ENCODE assay signal across 10 cellular contexts in genomic region chr18:26992920-26993319, GRCh38.
"Had no signal": no experiment of that assay in that cellular context is flagged by ENCODE, and none has a peak within 500 bp of the region (broad histone marks: within the 10 kb centered on the region; RNA-seq: fewer than 3 reads in every experiment).

No MANE protein-coding gene starts in this region.

- H3K4me3 Mint-ChIP-seq: activated CD4-positive, alpha-beta T cell treated with anti-CD3 and anti-CD28 coated beads, Interleukin-2, amount 10 ng/mL, durations not matched to agents 24 days and 14 days; activated naive CD4-positive, alpha-beta T cell treated with anti-CD3 and anti-CD28 coated beads, Interleukin-2, amount 10 ng/mL, durations not matched to agents 7 days and 5 days; activated T-helper 17 cell treated with anti-CD3 and anti-CD28 coated beads, Interleukin-2, amount 50 U/mL, for 72 hours; immature natural killer cell; naive B cell; stimulated activated naive CD8-positive, alpha-beta T cell treated with anti-CD3 and anti-CD28 coated beads, Interleukin-15, Interleukin-2, amounts not matched to agents 100 ng/mL and 50 ng/mL, for 24 hours had no signal

- H3K27ac Mint-ChIP-seq: activated CD4-positive, alpha-beta T cell treated with anti-CD3 and anti-CD28 coated beads, Interleukin-2, amount 10 ng/mL, durations not matched to agents 24 days and 14 days; activated naive CD4-positive, alpha-beta T cell treated with anti-CD3 and anti-CD28 coated beads, Interleukin-2, amount 10 ng/mL, durations not matched to agents 7 days and 5 days; activated T-helper 17 cell treated with anti-CD3 and anti-CD28 coated beads, Interleukin-2, amount 50 U/mL, for 72 hours; immature natural killer cell; naive B cell; stimulated activated naive CD8-positive, alpha-beta T cell treated with anti-CD3 and anti-CD28 coated beads, Interleukin-15, Interleukin-2, amounts not matched to agents 100 ng/mL and 50 ng/mL, for 24 hours had no signal

- H3K27me3 Mint-ChIP-seq: activated CD4-positive, alpha-beta T cell treated with anti-CD3 and anti-CD28 coated beads, Interleukin-2, amount 10 ng/mL, durations not matched to agents 24 days and 14 days; activated naive CD4-positive, alpha-beta T cell treated with anti-CD3 and anti-CD28 coated beads, Interleukin-2, amount 10 ng/mL, durations not matched to agents 7 days and 5 days; activated T-helper 17 cell treated with anti-CD3 and anti-CD28 coated beads, Interleukin-2, amount 50 U/mL, for 72 hours; stimulated activated naive CD8-positive, alpha-beta T cell treated with anti-CD3 and anti-CD28 coated beads, Interleukin-15, Interleukin-2, amounts not matched to agents 100 ng/mL and 50 ng/mL, for 24 hours had no signal

- H3K4me1 Mint-ChIP-seq: activated CD4-positive, alpha-beta T cell treated with anti-CD3 and anti-CD28 coated beads, Interleukin-2, amount 10 ng/mL, durations not matched to agents 24 days and 14 days; activated naive CD4-positive, alpha-beta T cell treated with anti-CD3 and anti-CD28 coated beads, Interleukin-2, amount 10 ng/mL, durations not matched to agents 7 days and 5 days; activated T-helper 17 cell treated with anti-CD3 and anti-CD28 coated beads, Interleukin-2, amount 50 U/mL, for 72 hours; immature natural killer cell; naive B cell had no signal

- DNase-seq: activated CD4-positive, alpha-beta T cell treated with anti-CD3 and anti-CD28 coated beads, Interleukin-2, amount 10 ng/mL, durations not matched to agents 24 days and 14 days; activated naive CD4-positive, alpha-beta T cell treated with anti-CD3 and anti-CD28 coated beads, Interleukin-2, amount 10 ng/mL, durations not matched to agents 7 days and 5 days; activated T-cell treated with anti-CD3 and anti-CD28 coated beads for 4 hours; glutamatergic neuron; immature natural killer cell; lower lobe of right lung; naive B cell; stimulated activated CD4-positive, alpha-beta T cell treated with anti-CD3 and anti-CD28 coated beads, Interleukin-4, amount 100 ng/mL, for 24 hours had no signal

- H3K36me3 Mint-ChIP-seq: activated naive CD4-positive, alpha-beta T cell treated with anti-CD3 and anti-CD28 coated beads, Interleukin-2, amount 10 ng/mL, durations not matched to agents 7 days and 5 days; immature natural killer cell; naive B cell had no signal

- H3K9me3 Mint-ChIP-seq: activated CD4-positive, alpha-beta T cell treated with anti-CD3 and anti-CD28 coated beads, Interleukin-2, amount 10 ng/mL, durations not matched to agents 24 days and 14 days; activated naive CD4-positive, alpha-beta T cell treated with anti-CD3 and anti-CD28 coated beads, Interleukin-2, amount 10 ng/mL, durations not matched to agents 7 days and 5 days had no signal

- ATAC-seq: activated T-helper 17 cell treated with anti-CD3 and anti-CD28 coated beads, Interleukin-2, amount 50 U/mL, for 72 hours; lower lobe of right lung had no signal
